In the genomic region with DNA sequence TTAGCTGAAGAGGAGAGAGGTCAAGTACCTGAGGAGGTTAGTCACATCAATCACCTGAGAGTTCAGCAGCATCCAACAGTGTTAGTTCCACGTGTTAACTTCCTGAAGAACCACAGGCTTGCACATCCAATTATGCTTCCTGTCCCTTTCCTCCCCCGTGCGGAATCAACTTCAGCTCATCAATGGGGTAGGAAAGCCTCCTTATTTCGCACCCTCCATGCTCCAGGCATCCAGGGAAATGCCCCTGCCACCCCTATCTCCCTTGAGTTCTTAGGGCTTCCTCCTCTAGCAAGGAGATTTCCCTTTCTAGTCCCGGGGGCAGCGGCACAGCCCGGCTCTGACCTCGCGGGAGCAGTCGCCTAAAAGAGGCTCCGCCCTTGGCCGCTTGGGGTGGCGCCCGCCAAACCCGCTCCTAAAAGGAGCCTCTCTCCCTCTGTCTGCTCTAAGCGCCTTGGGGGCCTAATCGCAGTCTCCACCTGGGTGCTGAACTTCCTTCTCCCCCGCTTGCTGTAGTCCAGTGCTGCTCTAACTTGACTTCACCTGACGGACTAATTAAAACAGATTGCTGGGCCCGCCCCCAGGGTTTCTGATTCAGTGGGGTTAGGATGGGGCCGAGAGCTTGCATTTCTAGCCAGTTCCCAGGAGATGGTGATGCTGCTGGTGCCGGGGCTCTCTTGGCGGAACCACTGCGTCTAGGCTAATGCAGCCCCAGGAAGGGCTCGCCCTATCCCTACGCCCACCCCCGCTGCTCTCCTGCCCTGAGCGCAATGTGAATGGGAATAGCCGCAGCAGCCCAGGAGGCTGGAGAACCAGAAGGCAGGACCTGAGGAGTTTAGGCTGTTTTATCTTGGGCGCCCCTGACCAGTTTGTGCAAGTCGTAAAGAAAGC, we compare ENCODE assay signal across 8 cellular contexts. TPM values are rescaled to one million over a fixed set of nuclear protein-coding genes. Genes with fewer than 3 reads are reported as not detected.
A peak's percentile ranks its signal among the peaks of the same experiment; 100 is the strongest.
DNase-seq lines count a peak whose midpoint lies in the region; ATAC-seq and TF ChIP-seq lines count a peak whose summit lies in the region.

No MANE protein-coding gene starts in this region.

- ATAC-seq in left cardiac atrium (peak; percentile 16 to 50), HG03565 (IDR thresholded peaks at IDR 0.05; ENCODE audit: unreplicated experiment) (no peak)

- intact Hi-C loops in left cardiac atrium (cut with DNase I), result no loop called here

- no peak for TF ChIP-seq CTCF in AG09309 (IDR thresholded peaks at IDR 0.05; ENCODE audit: control insufficient read depth, insufficient read depth, low read depth, low read length, missing control alignments)

- no peak for DNase-seq in AG09309 (ENCODE audit: low read depth)
- peak; percentile 52 for DNase-seq in MV-4-11 (lab: John Stamatoyannopoulos, UW)
- peak; percentile 81 for DNase-seq in activated CD8-positive, alpha-beta memory T cell treated with anti-CD3 and anti-CD28 coated beads, Interleukin-2, amount 50 U/mL, for 48 hours
- DNase-seq in left cardiac atrium, result peak; percentile 55
- no peak for DNase-seq in skeletal muscle cell (ENCODE audit: low read depth)
- DNase-seq in Ammon's horn (ENCODE audit: low spot score), result no peak

- H3K4me3 ChIP-seq in AG09309 (ENCODE audit: control insufficient read depth, low read depth, low read length) (peak overlapping the region; percentile 20), skeletal muscle cell (ENCODE audit: low read depth, low read length) (peak overlapping the region; percentile 30)

- TF ChIP-seq POLR2A in GM15510 (IDR thresholded peaks at IDR 0.05; ENCODE audit: borderline replicate concordance, extremely low read depth, insufficient read length), result peak; percentile 51

RNA-seq across cellular contexts. Expression of a gene that starts 3.4 kb away (rescaled TPM):
- total RNA-seq in left cardiac atrium, result 1 to 10 TPM; 3.0 to 4.3 TPM

RNA-seq across cellular contexts. Expression of a gene that starts 54.6 kb away (rescaled TPM):
- total RNA-seq in left cardiac atrium, result 10 to 100 TPM; 25.2 to 33.7 TPM

Comparison
In these comparisons a context has a peak if more than half of its experiments do, and no peak if none do; other contexts are left out.
1. DNase-seq: peak in MV-4-11 (single experiment), activated CD8-positive, alpha-beta memory T cell treated with anti-CD3 and anti-CD28 coated beads, Interleukin-2, amount 50 U/mL, for 48 hours (single experiment) and left cardiac atrium (single experiment); none in AG09309 (single experiment), skeletal muscle cell (single experiment) and Ammon's horn (single experiment).